In the genomic region with DNA sequence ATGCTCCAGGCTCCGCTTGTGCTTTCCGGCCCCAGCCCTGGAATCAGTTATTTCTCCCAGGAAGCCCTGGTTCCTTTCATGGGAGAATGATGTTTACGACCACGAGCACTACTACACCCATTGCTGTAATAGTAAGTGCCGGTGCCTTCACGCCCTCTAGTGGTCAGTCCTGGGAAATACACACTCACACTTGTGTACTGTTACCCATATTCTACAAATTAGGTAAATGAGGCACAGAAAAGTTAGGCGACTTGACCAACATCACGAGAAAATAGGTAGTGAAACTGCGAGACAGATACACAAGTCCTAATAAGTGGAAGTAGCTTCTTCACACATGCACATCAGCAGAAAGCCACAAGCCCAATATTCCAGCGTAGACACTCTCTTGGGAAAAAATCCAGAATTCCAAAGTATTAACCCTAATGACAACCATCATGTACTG, we compare ENCODE assay signal across 8 cellular contexts. TPM values are rescaled to one million over a fixed set of nuclear protein-coding genes. Genes with fewer than 3 reads are reported as not detected.
A peak's percentile ranks its signal among the peaks of the same experiment; 100 is the strongest.
DNase-seq lines count a peak whose midpoint lies in the region; ATAC-seq, FAIRE-seq and TF ChIP-seq lines count a peak whose summit lies in the region.

No MANE protein-coding gene starts in this region.

- H3K4me2 ChIP-seq in mammary epithelial cell (ENCODE audit: insufficient read depth, low read depth, low read length), result no peak overlapping the region

- H3K27me3 Mint-ChIP-seq in WTC11 (ENCODE audit: low read depth), result peaks cover 78% of the 10 kb centered on the region

- H3K27ac ChIP-seq in mammary epithelial cell (ENCODE audit: insufficient read depth, low read depth, low read length), result no peak overlapping the region
- H3K27ac ChIP-seq in kidney (ENCODE audit: low read depth in 2 of 2, low read length in 2 of 2), result no peak overlapping the region

- no peak overlapping the region for H2AFZ ChIP-seq in mammary epithelial cell (ENCODE audit: low read depth, low read length)

- H3K9me3 Mint-ChIP-seq in WTC11, result no peaks in the 10 kb centered on the region

- in situ Hi-C loops in mammary epithelial cell (cut with MboI; ENCODE audit: low sequenced_read_pairs in 2 of 2), result no loop called here

- H3K9ac ChIP-seq in mammary epithelial cell (ENCODE audit: insufficient read depth, low read length) (no peak overlapping the region), kidney (ENCODE audit: low read length in 2 of 2) (no peak overlapping the region)

- H3K9me3 ChIP-seq in BE2C (no peaks in the 10 kb centered on the region), mammary epithelial cell (replicated peaks; ENCODE audit: insufficient read depth, low read length) (no peaks in the 10 kb centered on the region), kidney (ENCODE audit: control insufficient read depth in 1 of 2, low read length in 2 of 2) (peaks cover 0 to 5% of the 10 kb centered on the region in 2 donors)

- no peak overlapping the region for H3K4me3 Mint-ChIP-seq in WTC11

- H3K4me3 ChIP-seq in BE2C (ENCODE audit: low read depth, low read length) (no peak overlapping the region), mammary epithelial cell (replicated peaks in 1 of 3; ENCODE audit: insufficient read depth in 1 of 3, low read depth in 2 of 3, low read length in 3 of 3) (no peak overlapping the region), kidney (ENCODE audit: low read length in 2 of 2) (no peak overlapping the region)

- CTCF ChIA-PET in WTC11 (lab: Charles Lee) (interaction anchor here (0.7 to 5.5 kb wide), 11 partner anchors 19 to 216 kb away, joined by 3 to 33 read pairs (median 4); partner anchors contain the start of gene DMAC2), mammary epithelial cell (lab: Charles Lee; ENCODE audit: low non-redundant PET) (no interaction called here)

- no peaks in the 10 kb centered on the region for H3K36me3 Mint-ChIP-seq in WTC11

- dilution Hi-C loops in mammary epithelial cell (cut with HindIII; ENCODE audit: low sequenced_read_pairs), result no loop called here

- H4K20me1 ChIP-seq in mammary epithelial cell (ENCODE audit: insufficient read depth, low read length), result no peaks in the 10 kb centered on the region

- H3K4me1 ChIP-seq in BE2C (no peaks in the 10 kb centered on the region), mammary epithelial cell (ENCODE audit: insufficient read depth, low read length) (no peaks in the 10 kb centered on the region), kidney (ENCODE audit: control insufficient read depth in 1 of 2, insufficient read depth in 1 of 2, low read depth in 1 of 2, low read length in 2 of 2) (no peaks in the 10 kb centered on the region)

- H3K27ac Mint-ChIP-seq in WTC11, result no peak overlapping the region

- FAIRE-seq in kidney (lab: Jason Lieb, UNC), result no peak

- peaks cover 16% of the 10 kb centered on the region for H3K4me1 Mint-ChIP-seq in WTC11

- POLR2A ChIA-PET in WTC11 (lab: Charles Lee), result no interaction called here

- DNase-seq in BE2C (peak; percentile 70), NCI-H2196 treated with DMSO at 0.1 percent for 48 hours (lab: John Stamatoyannopoulos, UW; ENCODE audit: unreplicated experiment) (peak; percentile 50), WTC11 (ENCODE audit: low spot score) (peak; percentile 80), mammary epithelial cell (peak; percentile 41), kidney (no peak), cortex of kidney (lab: John Stamatoyannopoulos, UW) (no peak)
- peak; percentile 65 for DNase-seq in stimulated activated CD4-positive, alpha-beta T cell treated with anti-CD3 and anti-CD28 coated beads, Interleukin-2, amount 100 ng/mL, for 4 hours (ENCODE audit: low read depth)

- H3K36me3 ChIP-seq in BE2C (no peaks in the 10 kb centered on the region), mammary epithelial cell (ENCODE audit: insufficient read depth, low read length) (no peaks in the 10 kb centered on the region), kidney (ENCODE audit: control insufficient read depth in 1 of 2, insufficient read depth in 2 of 2, low read length in 2 of 2) (no peaks in the 10 kb centered on the region)

- H3K79me2 ChIP-seq in mammary epithelial cell (ENCODE audit: insufficient read depth, low read length), result no peaks in the 10 kb centered on the region

- WGBS in mammary epithelial cell (ENCODE audit: low coverage, missing lambda C conversion rate), result 11% methylated on average over 10 of the region's 10 CpGs

- peaks cover 21% of the 10 kb centered on the region for H3K27me3 ChIP-seq in BE2C
- H3K27me3 ChIP-seq in mammary epithelial cell (ENCODE audit: insufficient read depth, low read length), result no peaks in the 10 kb centered on the region

- ATAC-seq in GM21526 (IDR thresholded peaks at IDR 0.05; ENCODE audit: low FRiP score, unreplicated experiment) (peak; percentile 71), WTC11 (peak; percentile 84)

- peak; percentile 99 for TF ChIP-seq CTCF in BE2C (IDR thresholded peaks at IDR 0.05; ENCODE audit: low read depth, low read length)
- peak; percentile 96 for TF ChIP-seq CTCF in WTC11 (IDR thresholded peaks at IDR 0.05)
- peak; percentile 94 to 97 for TF ChIP-seq CTCF in mammary epithelial cell (conservative IDR thresholded peaks at IDR 0.05 in 1 of 2, IDR thresholded peaks at IDR 0.05 in 1 of 2; ENCODE audit: extremely low read depth in 1 of 2, insufficient read depth in 1 of 2, low read depth in 1 of 2, low read length in 2 of 2)
- TF ChIP-seq CTCF in kidney (IDR thresholded peaks at IDR 0.05; ENCODE audit: borderline replicate concordance, extremely low read depth, insufficient read depth), result peak; percentile 83

- intact Hi-C loops in mammary epithelial cell (cut with micrococcal nuclease), result no loop called here
- intact Hi-C loops in kidney (cut with DNase I), result no loop called here

- no TSS peak for BruUV-seq in mammary epithelial cell (replicated peaks; lab: Mats Ljungman, UMichigan)

TF ChIP-seq in WTC11, 78 proteins besides CTCF, POLR2A, EP300 and RAD21 (continues in another document):
- TF ChIP-seq, protein P1, sequence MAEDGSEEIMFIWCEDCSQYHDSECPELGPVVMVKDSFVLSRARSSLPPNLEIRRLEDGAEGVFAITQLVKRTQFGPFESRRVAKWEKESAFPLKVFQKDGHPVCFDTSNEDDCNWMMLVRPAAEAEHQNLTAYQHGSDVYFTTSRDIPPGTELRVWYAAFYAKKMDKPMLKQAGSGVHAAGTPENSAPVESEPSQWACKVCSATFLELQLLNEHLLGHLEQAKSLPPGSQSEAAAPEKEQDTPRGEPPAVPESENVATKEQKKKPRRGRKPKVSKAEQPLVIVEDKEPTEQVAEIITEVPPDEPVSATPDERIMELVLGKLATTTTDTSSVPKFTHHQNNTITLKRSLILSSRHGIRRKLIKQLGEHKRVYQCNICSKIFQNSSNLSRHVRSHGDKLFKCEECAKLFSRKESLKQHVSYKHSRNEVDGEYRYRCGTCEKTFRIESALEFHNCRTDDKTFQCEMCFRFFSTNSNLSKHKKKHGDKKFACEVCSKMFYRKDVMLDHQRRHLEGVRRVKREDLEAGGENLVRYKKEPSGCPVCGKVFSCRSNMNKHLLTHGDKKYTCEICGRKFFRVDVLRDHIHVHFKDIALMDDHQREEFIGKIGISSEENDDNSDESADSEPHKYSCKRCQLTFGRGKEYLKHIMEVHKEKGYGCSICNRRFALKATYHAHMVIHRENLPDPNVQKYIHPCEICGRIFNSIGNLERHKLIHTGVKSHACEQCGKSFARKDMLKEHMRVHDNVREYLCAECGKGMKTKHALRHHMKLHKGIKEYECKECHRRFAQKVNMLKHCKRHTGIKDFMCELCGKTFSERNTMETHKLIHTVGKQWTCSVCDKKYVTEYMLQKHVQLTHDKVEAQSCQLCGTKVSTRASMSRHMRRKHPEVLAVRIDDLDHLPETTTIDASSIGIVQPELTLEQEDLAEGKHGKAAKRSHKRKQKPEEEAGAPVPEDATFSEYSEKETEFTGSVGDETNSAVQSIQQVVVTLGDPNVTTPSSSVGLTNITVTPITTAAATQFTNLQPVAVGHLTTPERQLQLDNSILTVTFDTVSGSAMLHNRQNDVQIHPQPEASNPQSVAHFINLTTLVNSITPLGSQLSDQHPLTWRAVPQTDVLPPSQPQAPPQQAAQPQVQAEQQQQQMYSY (CRISPR knock-in tag; IDR thresholded peaks at IDR 0.05), result no peak
- TF ChIP-seq, protein P2, sequence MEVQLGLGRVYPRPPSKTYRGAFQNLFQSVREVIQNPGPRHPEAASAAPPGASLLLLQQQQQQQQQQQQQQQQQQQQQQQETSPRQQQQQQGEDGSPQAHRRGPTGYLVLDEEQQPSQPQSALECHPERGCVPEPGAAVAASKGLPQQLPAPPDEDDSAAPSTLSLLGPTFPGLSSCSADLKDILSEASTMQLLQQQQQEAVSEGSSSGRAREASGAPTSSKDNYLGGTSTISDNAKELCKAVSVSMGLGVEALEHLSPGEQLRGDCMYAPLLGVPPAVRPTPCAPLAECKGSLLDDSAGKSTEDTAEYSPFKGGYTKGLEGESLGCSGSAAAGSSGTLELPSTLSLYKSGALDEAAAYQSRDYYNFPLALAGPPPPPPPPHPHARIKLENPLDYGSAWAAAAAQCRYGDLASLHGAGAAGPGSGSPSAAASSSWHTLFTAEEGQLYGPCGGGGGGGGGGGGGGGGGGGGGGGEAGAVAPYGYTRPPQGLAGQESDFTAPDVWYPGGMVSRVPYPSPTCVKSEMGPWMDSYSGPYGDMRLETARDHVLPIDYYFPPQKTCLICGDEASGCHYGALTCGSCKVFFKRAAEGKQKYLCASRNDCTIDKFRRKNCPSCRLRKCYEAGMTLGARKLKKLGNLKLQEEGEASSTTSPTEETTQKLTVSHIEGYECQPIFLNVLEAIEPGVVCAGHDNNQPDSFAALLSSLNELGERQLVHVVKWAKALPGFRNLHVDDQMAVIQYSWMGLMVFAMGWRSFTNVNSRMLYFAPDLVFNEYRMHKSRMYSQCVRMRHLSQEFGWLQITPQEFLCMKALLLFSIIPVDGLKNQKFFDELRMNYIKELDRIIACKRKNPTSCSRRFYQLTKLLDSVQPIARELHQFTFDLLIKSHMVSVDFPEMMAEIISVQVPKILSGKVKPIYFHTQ (CRISPR knock-in tag; IDR thresholded peaks at IDR 0.05), result no peak
- no peak for TF ChIP-seq JUN (CRISPR knock-in tag; IDR thresholded peaks at IDR 0.05)
- no peak for TF ChIP-seq CREB1 (CRISPR knock-in tag; IDR thresholded peaks at IDR 0.05)
- TF ChIP-seq CBFB (CRISPR knock-in tag; IDR thresholded peaks at IDR 0.05; ENCODE audit: low read depth), result no peak
- no peak for TF ChIP-seq MXD4 (CRISPR knock-in tag; IDR thresholded peaks at IDR 0.05; ENCODE audit: borderline replicate concordance)
- no peak for TF ChIP-seq SMAD4 (CRISPR knock-in tag; IDR thresholded peaks at IDR 0.05)

RNA-seq across cellular contexts. Expression of gene CEACAM21, which starts 21.7 kb away (rescaled TPM):
- polyA plus RNA-seq in BE2C (2012; ENCODE audit: insufficient read depth, insufficient read length, low read depth), result 2.0 TPM
- total RNA-seq in WTC11 (2021) (0.35 to 0.55 TPM in 2 of 3 replicates, not detected in the other), mammary epithelial cell (not detected), kidney (5.6 TPM)
- polyA plus RNA-seq in mammary epithelial cell (not detected), kidney (ENCODE audit: insufficient read depth, low read depth, low replicate concordance) (1.2 TPM)
- polyA minus RNA-seq in mammary epithelial cell, result not detected

RNA-seq across cellular contexts. Expression of gene CEACAM4, which starts 29.3 kb away (rescaled TPM):
- not detected for polyA plus RNA-seq in BE2C (2012; ENCODE audit: insufficient read depth, insufficient read length, low read depth)
- total RNA-seq in WTC11 (2021) (not detected in 3 replicates), mammary epithelial cell (not detected), kidney (4.7 TPM)
- polyA plus RNA-seq in mammary epithelial cell (not detected), kidney (ENCODE audit: insufficient read depth, low read depth, low replicate concordance) (not detected)
- polyA minus RNA-seq in mammary epithelial cell, result not detected

Comparison
In these comparisons a context has a peak if more than half of its experiments do, and no peak if none do; other contexts are left out.
1. DNase-seq: peak in BE2C (single experiment), NCI-H2196 treated with DMSO at 0.1 percent for 48 hours (single experiment), WTC11 (single experiment), mammary epithelial cell (single experiment) and stimulated activated CD4-positive, alpha-beta T cell treated with anti-CD3 and anti-CD28 coated beads, Interleukin-2, amount 100 ng/mL, for 4 hours (single experiment); none in kidney (single experiment) and cortex of kidney (single experiment).
2. Peak in every context shown above with its lines, with median percentiles within 50 percentile points of each other: CTCF ChIP-seq.